ENCODE assay signal across 12 cellular contexts in the genomic region with DNA sequence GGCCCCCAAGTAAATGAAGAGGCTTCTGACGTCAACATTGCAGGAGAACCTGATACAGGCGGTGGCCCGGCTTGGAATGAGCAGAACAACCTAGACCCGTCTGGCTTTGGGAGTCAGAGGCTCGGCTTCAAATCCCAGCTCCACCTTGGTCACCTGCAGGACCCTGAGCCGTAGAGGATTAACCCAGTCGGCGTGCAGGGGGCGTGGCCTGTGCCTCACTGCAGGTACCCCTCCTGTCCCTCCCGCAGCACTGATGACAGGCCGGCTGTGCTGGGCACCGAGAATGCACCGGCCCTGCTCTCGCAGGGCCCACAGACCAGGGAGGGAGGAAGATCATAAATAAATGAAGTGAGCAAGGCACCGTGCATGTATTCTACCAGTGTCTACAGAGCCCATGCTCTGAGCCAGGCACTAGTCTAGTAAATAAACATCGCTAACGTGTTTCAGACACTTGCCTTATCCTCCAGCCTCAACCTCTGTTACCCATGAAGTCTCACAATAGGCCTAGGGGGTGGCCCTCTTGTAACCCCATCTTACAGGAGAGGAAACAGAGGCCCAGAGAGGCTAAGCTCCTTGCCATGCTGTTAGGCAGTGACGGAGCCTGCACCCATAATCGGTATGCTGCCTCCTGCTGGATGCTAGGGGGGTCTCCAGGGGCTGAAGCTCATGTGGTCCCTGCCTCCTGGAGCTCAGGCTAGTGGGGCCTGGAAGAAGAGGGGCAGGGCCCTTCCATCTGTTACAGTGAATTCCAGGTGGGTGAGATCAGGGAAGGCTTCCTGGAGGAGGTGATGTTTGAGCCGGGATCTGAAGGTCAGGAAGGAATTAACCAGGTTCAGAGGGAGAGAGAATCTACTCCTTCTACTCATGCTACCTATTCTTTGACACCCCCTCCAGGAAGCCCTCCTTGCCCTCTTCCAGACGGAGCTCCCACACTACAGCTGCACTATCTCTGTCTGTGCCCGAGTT. TPM values are rescaled to one million over a fixed set of nuclear protein-coding genes. Genes with fewer than 3 reads are reported as not detected.
A peak's percentile ranks its signal among the peaks of the same experiment; 100 is the strongest.
DNase-seq lines count a peak whose midpoint lies in the region; TF ChIP-seq lines count a peak whose summit lies in the region.
"Had no signal": no experiment of that assay in that cellular context is flagged by ENCODE, and none has a peak within 500 bp of the region (broad histone marks: within the 10 kb centered on the region; RNA-seq: fewer than 3 reads in every experiment).

No MANE protein-coding gene starts in this region.

- H3K36me3 ChIP-seq in GM23248 (ENCODE audit: low read depth) (no peaks in the 10 kb centered on the region), WERI-Rb-1 (no peaks in the 10 kb centered on the region), kidney epithelial cell (ENCODE audit: control insufficient read depth, insufficient read depth, low read length) (no peaks in the 10 kb centered on the region), thyroid gland (no peaks in the 10 kb centered on the region)

- H3K27ac ChIP-seq in GM23248: no peak overlapping the region
- H3K27ac ChIP-seq in WERI-Rb-1: peak overlapping the region; percentile 28
- H3K27ac ChIP-seq in thyroid gland: no peak overlapping the region
- H3K27ac ChIP-seq: dorsolateral prefrontal cortex had no signal

- no peak overlapping the region for H2AFZ ChIP-seq in GM23248

- DNase-seq in AG04449 (ENCODE audit: low read depth, low spot score): no peak
- DNase-seq in GM23248: peak; percentile 8
- peak; percentile 80 for DNase-seq in WERI-Rb-1
- no peak for DNase-seq in kidney epithelial cell (ENCODE audit: low read depth)
- DNase-seq in thyroid gland: no peak
- DNase-seq in GM19240 (ENCODE audit: insufficient read length, low spot score): no peak
- no peak for DNase-seq in NCI-H1417 treated with DMSO at 0.1 percent for 48 hours (lab: John Stamatoyannopoulos, UW)
- no peak for DNase-seq in foreskin melanocyte
- DNase-seq: C1 segment of cervical spinal cord, NCI-H510A had no signal

- no peaks in the 10 kb centered on the region for H3K27me3 ChIP-seq in GM23248 (replicated peaks; ENCODE audit: insufficient read depth)
- H3K27me3 ChIP-seq in WERI-Rb-1 (ENCODE audit: insufficient read depth, low read depth, severe bottlenecking): no peaks in the 10 kb centered on the region
- H3K27me3 ChIP-seq in kidney epithelial cell (ENCODE audit: control insufficient read depth, insufficient read depth, low read length): peaks cover 7% of the 10 kb centered on the region
- H3K27me3 ChIP-seq in thyroid gland: no peaks in the 10 kb centered on the region
- H3K27me3 ChIP-seq: dorsolateral prefrontal cortex had no signal

- H3K4me1 ChIP-seq in GM23248 (ENCODE audit: insufficient read depth): peaks cover 14% of the 10 kb centered on the region
- H3K4me1 ChIP-seq in thyroid gland: no peaks in the 10 kb centered on the region

- no peak overlapping the region for H3K4me3 ChIP-seq in AG04449 (ENCODE audit: low read depth, low read length)
- no peak overlapping the region for H3K4me3 ChIP-seq in GM23248
- H3K4me3 ChIP-seq in WERI-Rb-1 (ENCODE audit: low read depth, low read length): no peak overlapping the region
- no peak overlapping the region for H3K4me3 ChIP-seq in kidney epithelial cell (ENCODE audit: low read depth, low read length)
- no peak overlapping the region for H3K4me3 ChIP-seq in thyroid gland (replicated peaks in 1 of 3)
- H3K4me3 ChIP-seq: dorsolateral prefrontal cortex, lung had no signal

- no peak overlapping the region for H3K4me2 ChIP-seq in GM23248 (ENCODE audit: unreplicated experiment)

- CTCF ChIA-PET in AG04449 (lab: Yijun Ruan, JAX): no interaction called here

- H3K9ac ChIP-seq in GM23248: no peak overlapping the region

- no peaks in the 10 kb centered on the region for H4K20me1 ChIP-seq in GM23248 (ENCODE audit: insufficient read depth)

- peaks cover 11% of the 10 kb centered on the region for H3F3A ChIP-seq in GM23248 (ENCODE audit: insufficient read depth)

- TF ChIP-seq CTCF in AG04449 (IDR thresholded peaks at IDR 0.05; ENCODE audit: insufficient read depth, low read length, missing control alignments): peak; percentile 6
- TF ChIP-seq CTCF in WERI-Rb-1 (IDR thresholded peaks at IDR 0.05; ENCODE audit: low read depth, low read length): peak; percentile 55
- peak; percentile 33 for TF ChIP-seq CTCF in kidney epithelial cell (IDR thresholded peaks at IDR 0.05; ENCODE audit: insufficient read depth, low read length, poor library complexity, severe bottlenecking)
- TF ChIP-seq CTCF in thyroid gland (IDR thresholded peaks at IDR 0.05): no peak

- no peak for TF ChIP-seq POLR2A in thyroid gland (IDR thresholded peaks at IDR 0.05)

- H3K9me3 ChIP-seq in GM23248 (ENCODE audit: low read depth) (no peaks in the 10 kb centered on the region), WERI-Rb-1 (ENCODE audit: severe bottlenecking) (no peaks in the 10 kb centered on the region), thyroid gland (no peaks in the 10 kb centered on the region)

- no peaks in the 10 kb centered on the region for H3K79me2 ChIP-seq in GM23248 (ENCODE audit: insufficient read depth)

- H3K9me2 ChIP-seq in GM23248 (ENCODE audit: insufficient read depth): no peaks in the 10 kb centered on the region

- in situ Hi-C loops in GM23248 (cut with MboI): no loop called here

- POLR2A ChIA-PET in AG04449 (lab: Yijun Ruan, JAX): no interaction called here

- 70 to 71% methylated on average over 21 to 22 of the region's 22 CpGs for WGBS in GM23248 (ENCODE audit: low coverage in 1 of 2, low lambda C conversion rate in 2 of 2, missing lambda C conversion rate in 2 of 2), 2 experiments
- WGBS in thyroid gland, 2 donors: 72 to 90% methylated on average over 7 to 21 of the region's 22 CpGs

- intact Hi-C loops in thyroid gland (cut with DNase I): no loop called here

RNA-seq across cellular contexts. Expression of gene RTL6, which starts 53.4 kb away (rescaled TPM):
- 25.9 and 28.1 TPM in 2 replicates for total RNA-seq in GM23248 (2014; rRNA removed; shearing (Covaris generic))
- polyA plus RNA-seq in GM23248 (2016; fragmentation: Nextera tagmentation; extraction: Ambion mirVana): 15.6 and 16.0 TPM in 2 replicates
- total RNA-seq in kidney epithelial cell: 41.7 and 49.8 TPM in 2 replicates
- total RNA-seq in thyroid gland: 10 to 100 TPM; 16.8 to 36.6 (median 28.6) TPM

Comparison
In these comparisons a context has a peak if more than half of its experiments do, and no peak if none do; other contexts are left out.
1. DNase-seq: peak in GM23248 (single experiment) and WERI-Rb-1 (single experiment); none in AG04449 (single experiment), kidney epithelial cell (single experiment), thyroid gland (0 of 2), GM19240 (single experiment), NCI-H1417 treated with DMSO at 0.1 percent for 48 hours (single experiment) and foreskin melanocyte (single experiment).
2. CTCF ChIP-seq: peak in AG04449 (single experiment), WERI-Rb-1 (single experiment) and kidney epithelial cell (single experiment); none in thyroid gland (0 of 6).